ENCODE assay signal across 1 cellular context in genomic region chr20:50169329-50169823, GRCh38.
A peak's percentile ranks its signal among the peaks of the same experiment; 100 is the strongest.
TF ChIP-seq lines count a peak whose summit lies in the region.

No MANE protein-coding gene starts in this region.

TF ChIP-seq in K562, 482 proteins besides CTCF, POLR2A, EP300 and RAD21 (continued from another document):
- TF ChIP-seq SNAPC5 (CRISPR knock-in tag; IDR thresholded peaks at IDR 0.05) (no peak), TRIM28 (IDR thresholded peaks at IDR 0.05) (peak; percentile 53; the same call in 1 of the 2 replicates), RCOR1 (IDR thresholded peaks at IDR 0.05; ENCODE audit: borderline replicate concordance in 1 of 2, low read depth in 2 of 2, low read length in 2 of 2) (peak in 1 of 2 experiments; percentile 46; a peak in 1 of 4 replicates), PHB (CRISPR knock-in tag; IDR thresholded peaks at IDR 0.05) (0 out of 2 replicates have a peak, but pooled peaks have one; percentile 26), JUND (IDR thresholded peaks at IDR 0.05; ENCODE audit: borderline replicate concordance, low read depth, low read length) (peak; percentile 56; the same call in 1 of the 2 replicates), JUND (tag; IDR thresholded peaks at IDR 0.05; ENCODE audit: borderline replicate concordance, low read depth, low read length) (peak; percentile 50; the same call in 1 of the 3 replicates), SMC3 (conservative IDR thresholded peaks at IDR 0.05; ENCODE audit: insufficient read depth, low read depth, low read length) (peak; percentile 86), SMARCC2 (IDR thresholded peaks at IDR 0.05; ENCODE audit: low read depth) (no peak), XRCC5 (IDR thresholded peaks at IDR 0.05; ENCODE audit: low read depth, low read length) (0 out of 2 replicates have a peak, but pooled peaks have one; percentile 19), NUFIP1 (IDR thresholded peaks at IDR 0.05; ENCODE audit: partially characterized antibody) (no peak), TEAD4 (IDR thresholded peaks at IDR 0.05; ENCODE audit: low read length) (0 out of 2 replicates have a peak, but pooled peaks have one; percentile 29), TEAD4 (CRISPR knock-in tag; IDR thresholded peaks at IDR 0.05; ENCODE audit: borderline replicate concordance) (no peak), SIN3B (IDR thresholded peaks at IDR 0.05; ENCODE audit: low read depth) (no peak), ZBTB33 (CRISPR knock-in tag; IDR thresholded peaks at IDR 0.05) (0 out of 2 replicates have a peak, but pooled peaks have one; percentile 39), PHF21A (IDR thresholded peaks at IDR 0.05; ENCODE audit: borderline replicate concordance, low read depth) (peak; percentile 64), FOXP4 (CRISPR knock-in tag; IDR thresholded peaks at IDR 0.05; ENCODE audit: borderline replicate concordance) (no peak), DEAF1 (CRISPR knock-in tag; IDR thresholded peaks at IDR 0.05) (peak; percentile 67), ETS2 (tag; IDR thresholded peaks at IDR 0.05; ENCODE audit: borderline replicate concordance, poor library complexity, severe bottlenecking) (no peak), BHLHE40 (IDR thresholded peaks at IDR 0.05; ENCODE audit: low read length) (0 out of 2 replicates have a peak, but pooled peaks have one; percentile 21), ATF7 (IDR thresholded peaks at IDR 0.05) (peak; percentile 29; the same call in 1 of the 2 replicates), TARDBP (IDR thresholded peaks at IDR 0.05) (0 out of 2 replicates have a peak, but pooled peaks have one; percentile 73), NR2C1 (IDR thresholded peaks at IDR 0.05) (no peak), NR2C1 (tag; IDR thresholded peaks at IDR 0.05) (no peak), ARID1B (IDR thresholded peaks at IDR 0.05) (0 out of 2 replicates have a peak, but pooled peaks have one; percentile 15), CBX3 (IDR thresholded peaks at IDR 0.05; ENCODE audit: borderline replicate concordance in 1 of 2, low read length in 2 of 2) (peak in 1 of 2 experiments; percentile 90; a peak in 1 of 3 replicates), TBP (optimal IDR thresholded peaks at IDR 0.05; ENCODE audit: low read depth, low read length) (no peak), ZNF764 (CRISPR knock-in tag; IDR thresholded peaks at IDR 0.05; ENCODE audit: low read depth) (peak; percentile 99), MYNN (IDR thresholded peaks at IDR 0.05) (no peak), MYNN (CRISPR knock-in tag; IDR thresholded peaks at IDR 0.05) (no peak), OTX1 (CRISPR knock-in tag; IDR thresholded peaks at IDR 0.05) (no peak)
